Comparison of ENCODE assay signal across 8 cellular contexts in the genomic region with DNA sequence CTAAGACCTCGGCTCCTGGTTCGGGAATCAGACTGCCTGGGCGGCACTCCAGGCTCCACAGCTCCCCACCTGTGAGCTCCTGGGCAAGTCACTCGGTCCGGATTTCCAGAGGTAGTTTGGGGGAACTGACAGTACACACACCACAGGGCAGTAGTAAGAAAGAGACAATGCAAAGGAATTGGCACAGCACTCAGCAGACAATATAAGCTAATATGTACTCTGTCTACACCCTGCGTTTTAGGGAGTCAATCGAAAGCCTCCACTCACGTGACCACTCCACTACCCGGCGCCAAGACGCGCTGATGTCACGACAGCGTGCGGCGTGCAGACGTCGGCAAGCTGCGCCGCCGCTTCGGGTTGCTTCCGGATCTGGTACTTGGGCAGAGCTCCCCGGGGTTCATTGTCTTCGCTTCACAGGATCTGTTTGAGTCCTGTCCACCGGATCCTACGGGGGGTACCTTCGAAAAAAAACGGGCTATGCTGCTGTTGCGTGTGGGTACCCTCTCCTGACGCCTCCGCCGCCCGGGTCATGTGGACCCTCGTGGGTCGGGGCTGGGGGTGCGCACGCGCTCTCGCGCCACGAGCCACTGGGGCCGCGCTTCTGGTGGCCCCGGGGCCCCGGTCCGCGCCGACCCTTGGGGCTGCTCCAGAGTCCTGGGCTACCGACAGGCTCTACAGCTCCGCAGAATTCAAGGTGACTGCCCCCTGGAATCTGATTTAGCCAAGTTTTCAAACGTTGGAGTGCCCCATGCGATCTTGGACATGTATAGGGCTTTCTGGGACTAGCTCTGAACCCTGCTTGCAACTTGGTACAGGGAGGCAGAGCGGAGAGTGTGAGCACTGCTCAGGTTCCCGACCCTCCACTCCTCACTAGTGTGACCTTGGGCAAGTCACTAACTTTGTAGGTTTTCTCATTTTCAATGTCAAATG. TPM values are rescaled to one million over a fixed set of nuclear protein-coding genes. Genes with fewer than 3 reads are reported as not detected.
DNase-seq lines count a peak whose midpoint lies in the region; ATAC-seq and TF ChIP-seq lines count a peak whose summit lies in the region.

A gene with protein sequence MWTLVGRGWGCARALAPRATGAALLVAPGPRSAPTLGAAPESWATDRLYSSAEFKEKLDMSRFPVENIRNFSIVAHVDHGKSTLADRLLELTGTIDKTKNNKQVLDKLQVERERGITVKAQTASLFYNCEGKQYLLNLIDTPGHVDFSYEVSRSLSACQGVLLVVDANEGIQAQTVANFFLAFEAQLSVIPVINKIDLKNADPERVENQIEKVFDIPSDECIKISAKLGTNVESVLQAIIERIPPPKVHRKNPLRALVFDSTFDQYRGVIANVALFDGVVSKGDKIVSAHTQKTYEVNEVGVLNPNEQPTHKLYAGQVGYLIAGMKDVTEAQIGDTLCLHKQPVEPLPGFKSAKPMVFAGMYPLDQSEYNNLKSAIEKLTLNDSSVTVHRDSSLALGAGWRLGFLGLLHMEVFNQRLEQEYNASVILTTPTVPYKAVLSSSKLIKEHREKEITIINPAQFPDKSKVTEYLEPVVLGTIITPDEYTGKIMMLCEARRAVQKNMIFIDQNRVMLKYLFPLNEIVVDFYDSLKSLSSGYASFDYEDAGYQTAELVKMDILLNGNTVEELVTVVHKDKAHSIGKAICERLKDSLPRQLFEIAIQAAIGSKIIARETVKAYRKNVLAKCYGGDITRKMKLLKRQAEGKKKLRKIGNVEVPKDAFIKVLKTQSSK (plus strand): TSS at position 327 of the 930 bp plus-strand sequence. CDS start 203 bp downstream, at position 530.

- peaks cover 10% of the 10 kb centered on the region for H3K36me3 Mint-ChIP-seq in activated CD4-positive, alpha-beta memory T cell treated with anti-CD3 and anti-CD28 coated beads for 36 hours

- peak; percentile 94 for DNase-seq in CD1c-positive myeloid dendritic cell (ENCODE audit: extremely low spot score)
- peak; percentile 36 for DNase-seq in NCI-H82 treated with DMSO at 0.1 percent for 48 hours (lab: John Stamatoyannopoulos, UW; ENCODE audit: unreplicated experiment)
- DNase-seq in activated CD4-positive, alpha-beta memory T cell treated with anti-CD3 and anti-CD28 coated beads for 36 hours: peak; percentile 92
- DNase-seq in dorsolateral prefrontal cortex: peak; percentile 78 to 93 (median 90)
- DNase-seq in stimulated activated CD4-positive, alpha-beta T cell treated with anti-CD3 and anti-CD28 coated beads, Interleukin-4, amount 100 ng/mL, for 24 hours: peak; percentile 90

- peaks cover 4 to 26% (median 14%) of the 10 kb centered on the region in 4 donors for H3K4me1 ChIP-seq in liver (ENCODE audit: control insufficient read depth in 4 of 4, insufficient read depth in 4 of 4, low read length in 3 of 4)

- H3K4me1 Mint-ChIP-seq in activated CD4-positive, alpha-beta memory T cell treated with anti-CD3 and anti-CD28 coated beads for 36 hours (ENCODE audit: low read depth): peaks cover 28% of the 10 kb centered on the region

- H3K9me3 ChIP-seq in liver (ENCODE audit: control insufficient read depth in 4 of 4, low read length in 3 of 4): no peaks in the 10 kb centered on the region

- ATAC-seq in GM19438 (IDR thresholded peaks at IDR 0.05; ENCODE audit: low read depth, unreplicated experiment): peak; percentile 97
- ATAC-seq in HG03575 (IDR thresholded peaks at IDR 0.05; ENCODE audit: extremely low read depth, insufficient number of reproducible peaks, low FRiP score, unreplicated experiment): peak; percentile 94

- peak in 20 of 56 donors; percentile 4 to 53 (median 20) for TF ChIP-seq CTCF in dorsolateral prefrontal cortex (IDR thresholded peaks at IDR 0.05 in 54 of 56, conservative IDR thresholded peaks at IDR 0.05 in 2 of 56; ENCODE audit: low read depth in 1 of 56, partially characterized antibody in 56 of 56)
- TF ChIP-seq CTCF in liver (IDR thresholded peaks at IDR 0.05; ENCODE audit: low read depth, low read length, missing input control): no peak

- H3K9me3 Mint-ChIP-seq in activated CD4-positive, alpha-beta memory T cell treated with anti-CD3 and anti-CD28 coated beads for 36 hours: no peaks in the 10 kb centered on the region

- no peaks in the 10 kb centered on the region for H3K27me3 Mint-ChIP-seq in activated CD4-positive, alpha-beta memory T cell treated with anti-CD3 and anti-CD28 coated beads for 36 hours

- H3K27ac ChIP-seq in dorsolateral prefrontal cortex: peak within 1 kb of the TSS; percentile 39 to 97 (median 89)
- H3K27ac ChIP-seq in liver (ENCODE audit: low read depth in 1 of 2, low read length in 2 of 2): peak within 1 kb of the TSS; percentile 78 to 80

- peak within 1 kb of the TSS; percentile 86 to 96 for H3K9ac ChIP-seq in liver (ENCODE audit: low read depth in 1 of 2, low read length in 2 of 2)

- peak within 1 kb of the TSS; percentile 94 for H3K27ac Mint-ChIP-seq in activated CD4-positive, alpha-beta memory T cell treated with anti-CD3 and anti-CD28 coated beads for 36 hours

- POLR2A ChIA-PET in activated CD4-positive, alpha-beta memory T cell treated with anti-CD3 and anti-CD28 coated beads for 36 hours (lab: Charles Lee): interaction anchor here (0.8 to 3.1 kb wide), 2 partner anchors 23 to 48 kb away, joined by 4 to 30 read pairs; a partner anchor contains a TSS

- WGBS in liver: under 1% methylated on average over 55 of the region's 55 CpGs

- H3K4me3 ChIP-seq in dorsolateral prefrontal cortex: peak within 1 kb of the TSS; percentile 68 to 97 (median 86)
- H3K4me3 ChIP-seq in liver (ENCODE audit: low read depth in 1 of 3, low read length in 3 of 3): peak within 1 kb of the TSS; percentile 76 to 90 (median 81)

- peaks cover 0 to 9% (median under 1%) of the 10 kb centered on the region in 4 donors for H3K36me3 ChIP-seq in liver (ENCODE audit: control insufficient read depth in 4 of 4, insufficient read depth in 3 of 4, low read depth in 1 of 4, low read length in 3 of 4)

- H3K27me3 ChIP-seq in dorsolateral prefrontal cortex (no peaks in the 10 kb centered on the region), liver (ENCODE audit: control insufficient read depth in 4 of 4, insufficient read depth in 4 of 4, low read length in 3 of 4) (no peaks in the 10 kb centered on the region)

- no peak for TF ChIP-seq RAD21 in liver (IDR thresholded peaks at IDR 0.05)

- intact Hi-C loops in activated CD4-positive, alpha-beta memory T cell treated with anti-CD3 and anti-CD28 coated beads for 36 hours (cut with micrococcal nuclease): loop anchor here (1.0 to 2.0 kb wide), 3 partner anchors 16 to 50 kb away; a partner anchor contains a TSS
- intact Hi-C loops in dorsolateral prefrontal cortex (cut with DNase I): loop anchor here (2.0 to 5.0 kb wide), 2 partner anchors 48 to 49 kb away; a partner anchor contains a TSS

- peak within 1 kb of the TSS; percentile 96 for H3K4me3 Mint-ChIP-seq in activated CD4-positive, alpha-beta memory T cell treated with anti-CD3 and anti-CD28 coated beads for 36 hours

- CTCF ChIA-PET in activated CD4-positive, alpha-beta memory T cell treated with anti-CD3 and anti-CD28 coated beads for 36 hours (lab: Charles Lee): interaction anchor here (1.0 kb wide), 1 partner anchor 9 kb away, joined by 3 read pairs; no protein-coding TSS in a partner anchor

TF ChIP-seq in liver, 16 proteins besides CTCF, POLR2A, EP300 and RAD21 (continues in another document):
- TF ChIP-seq, protein P1, sequence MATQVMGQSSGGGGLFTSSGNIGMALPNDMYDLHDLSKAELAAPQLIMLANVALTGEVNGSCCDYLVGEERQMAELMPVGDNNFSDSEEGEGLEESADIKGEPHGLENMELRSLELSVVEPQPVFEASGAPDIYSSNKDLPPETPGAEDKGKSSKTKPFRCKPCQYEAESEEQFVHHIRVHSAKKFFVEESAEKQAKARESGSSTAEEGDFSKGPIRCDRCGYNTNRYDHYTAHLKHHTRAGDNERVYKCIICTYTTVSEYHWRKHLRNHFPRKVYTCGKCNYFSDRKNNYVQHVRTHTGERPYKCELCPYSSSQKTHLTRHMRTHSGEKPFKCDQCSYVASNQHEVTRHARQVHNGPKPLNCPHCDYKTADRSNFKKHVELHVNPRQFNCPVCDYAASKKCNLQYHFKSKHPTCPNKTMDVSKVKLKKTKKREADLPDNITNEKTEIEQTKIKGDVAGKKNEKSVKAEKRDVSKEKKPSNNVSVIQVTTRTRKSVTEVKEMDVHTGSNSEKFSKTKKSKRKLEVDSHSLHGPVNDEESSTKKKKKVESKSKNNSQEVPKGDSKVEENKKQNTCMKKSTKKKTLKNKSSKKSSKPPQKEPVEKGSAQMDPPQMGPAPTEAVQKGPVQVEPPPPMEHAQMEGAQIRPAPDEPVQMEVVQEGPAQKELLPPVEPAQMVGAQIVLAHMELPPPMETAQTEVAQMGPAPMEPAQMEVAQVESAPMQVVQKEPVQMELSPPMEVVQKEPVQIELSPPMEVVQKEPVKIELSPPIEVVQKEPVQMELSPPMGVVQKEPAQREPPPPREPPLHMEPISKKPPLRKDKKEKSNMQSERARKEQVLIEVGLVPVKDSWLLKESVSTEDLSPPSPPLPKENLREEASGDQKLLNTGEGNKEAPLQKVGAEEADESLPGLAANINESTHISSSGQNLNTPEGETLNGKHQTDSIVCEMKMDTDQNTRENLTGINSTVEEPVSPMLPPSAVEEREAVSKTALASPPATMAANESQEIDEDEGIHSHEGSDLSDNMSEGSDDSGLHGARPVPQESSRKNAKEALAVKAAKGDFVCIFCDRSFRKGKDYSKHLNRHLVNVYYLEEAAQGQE (IDR thresholded peaks at IDR 0.05): peak; percentile 65
- TF ChIP-seq JUND (IDR thresholded peaks at IDR 0.05) (peak; percentile 35 to 51), NR2F2 (IDR thresholded peaks at IDR 0.05) (no peak)
- TF ChIP-seq, protein P2, sequence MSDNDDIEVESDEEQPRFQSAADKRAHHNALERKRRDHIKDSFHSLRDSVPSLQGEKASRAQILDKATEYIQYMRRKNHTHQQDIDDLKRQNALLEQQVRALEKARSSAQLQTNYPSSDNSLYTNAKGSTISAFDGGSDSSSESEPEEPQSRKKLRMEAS (IDR thresholded peaks at IDR 0.05): peak; percentile 89

RNA-seq across cellular contexts. Expression of the gene that starts here (rescaled TPM):
- total RNA-seq in activated CD4-positive, alpha-beta memory T cell treated with anti-CD3 and anti-CD28 coated beads for 36 hours: 10 to 100 TPM; 25.8 to 28.0 TPM
- total RNA-seq in dorsolateral prefrontal cortex (10 to 100 TPM; 14.8 to 35.0 (median 27.3) TPM), liver (10 to 100 TPM; 11.7 to 13.0 TPM)
- polyA plus RNA-seq in liver: 1 to 10 TPM; 6.4 to 9.3 TPM

Comparison
In these comparisons a context has a peak if more than half of its experiments do, and no peak if none do; other contexts are left out.
1. Peak in every context shown above with its lines: DNase-seq, ATAC-seq, H3K4me3 ChIP-seq and H3K27ac ChIP-seq.
2. DNase-seq: peak in every context shown above with its lines; median percentile 94 in CD1c-positive myeloid dendritic cell; 92 in activated CD4-positive, alpha-beta memory T cell treated with anti-CD3 and anti-CD28 coated beads for 36 hours; 90 in stimulated activated CD4-positive, alpha-beta T cell treated with anti-CD3 and anti-CD28 coated beads, Interleukin-4, amount 100 ng/mL, for 24 hours; 90 in dorsolateral prefrontal cortex; 36 in NCI-H82 treated with DMSO at 0.1 percent for 48 hours.